ENCODE assay signal across 17 cellular contexts in the genomic region with DNA sequence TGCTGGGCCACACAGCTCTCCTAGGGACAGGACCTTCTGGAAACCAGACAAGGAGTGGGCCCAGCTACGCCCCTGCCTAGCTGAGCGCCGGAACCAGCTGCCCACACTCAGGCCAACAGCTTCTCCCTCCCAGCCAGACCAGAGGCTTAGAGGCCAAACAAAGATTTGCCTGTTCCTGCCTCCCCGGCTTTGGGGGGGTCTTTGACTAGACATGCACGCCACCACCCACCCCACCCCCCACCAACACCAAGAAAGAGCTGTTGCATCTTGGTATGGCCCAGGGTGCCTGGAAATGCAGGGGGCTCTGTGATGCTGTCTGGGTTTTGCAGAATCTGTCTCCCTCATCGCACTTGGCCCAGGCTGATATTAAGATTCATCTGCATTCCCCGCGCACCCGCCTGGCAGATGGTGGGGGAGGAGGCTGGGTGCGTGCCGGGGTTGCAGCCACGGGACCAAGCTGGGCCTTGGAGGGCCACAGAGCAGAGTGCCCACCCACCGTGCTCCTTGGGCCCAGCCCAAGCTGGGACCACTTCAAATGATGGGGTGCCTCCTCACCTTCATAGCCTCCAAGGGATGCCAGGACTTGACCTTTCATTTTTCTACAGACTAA. TPM values are rescaled to one million over a fixed set of nuclear protein-coding genes. Genes with fewer than 3 reads are reported as not detected.
DNase-seq lines count a peak whose midpoint lies in the region; ATAC-seq and TF ChIP-seq lines count a peak whose summit lies in the region.
"Had no signal": no experiment of that assay in that cellular context is flagged by ENCODE, and none has a peak within 500 bp of the region (broad histone marks: within the 10 kb centered on the region; RNA-seq: fewer than 3 reads in every experiment).

No MANE protein-coding gene starts in this region.

- intact Hi-C loops in sigmoid colon (cut with DNase I): no loop called here

- ATAC-seq in HG02981 (IDR thresholded peaks at IDR 0.05; ENCODE audit: unreplicated experiment) (no peak), GM21515 (IDR thresholded peaks at IDR 0.05; ENCODE audit: unreplicated experiment) (no peak)

- peak overlapping the region; percentile 62 for H3K27ac ChIP-seq in angular gyrus (ENCODE audit: low read depth, low read length)
- peak overlapping the region; percentile 85 to 96 (median 90) for H3K27ac ChIP-seq in sigmoid colon
- H3K27ac ChIP-seq: cardiac muscle cell had no signal

- H3K27me3 ChIP-seq in iPS-15b (ENCODE audit: control insufficient read depth, insufficient read depth, low read length) (peaks cover 33% of the 10 kb centered on the region), sigmoid colon (no peaks in the 10 kb centered on the region)

- no peak for TF ChIP-seq EP300 in sigmoid colon (IDR thresholded peaks at IDR 0.05)

- peaks cover 2% of the 10 kb centered on the region for H3K4me1 ChIP-seq in iPS-15b (ENCODE audit: control insufficient read depth, insufficient read depth, low read length)
- H3K4me1 ChIP-seq in sigmoid colon: peaks cover 0 to 63% (median 56%) of the 10 kb centered on the region in 4 donors

- WGBS in sigmoid colon, 2 donors: 37 to 69% methylated on average over 13 of the region's 13 CpGs

- no peak for TF ChIP-seq POLR2A in sigmoid colon (IDR thresholded peaks at IDR 0.05)

- peak; percentile 28 for DNase-seq in DMS 273 treated with DMSO at 0.1 percent for 48 hours (lab: John Stamatoyannopoulos, UW)
- DNase-seq in sigmoid colon: no peak
- DNase-seq in dedifferentiated amniotic fluid mesenchymal stem cell (ENCODE audit: extremely low spot score): no peak
- DNase-seq in stimulated activated naive CD4-positive, alpha-beta T cell treated with Interleukin-2 at 50 U/mL for 16 hours (lab: John Stamatoyannopoulos, UW): no peak
- DNase-seq: activated CD4-positive, alpha-beta T cell treated with anti-CD3 and anti-CD28 coated beads for 1 hour; activated naive CD4-positive, alpha-beta T cell treated with anti-CD3 and anti-CD28 coated beads, Interleukin-2, amount 50 U/mL, for 16 hours; AML-193; DMS79 treated with DMSO at 0.1 percent for 48 hours; NCI-H1930; small intestine had no signal

- H3K4me3 ChIP-seq in iPS-15b (ENCODE audit: low read depth, low read length) (peak overlapping the region; percentile 8), sigmoid colon (no peak overlapping the region)

- TF ChIP-seq CTCF in sigmoid colon (IDR thresholded peaks at IDR 0.05): no peak

- H3K9ac ChIP-seq in iPS-15b (ENCODE audit: low read depth, low read length): no peak overlapping the region

- no peaks in the 10 kb centered on the region for H3K9me3 ChIP-seq in iPS-15b (ENCODE audit: control insufficient read depth, insufficient read depth, low read length)
- no peaks in the 10 kb centered on the region for H3K9me3 ChIP-seq in sigmoid colon
- H3K9me3 ChIP-seq: Peyer's patch had no signal

- H3K36me3 ChIP-seq in iPS-15b (ENCODE audit: control insufficient read depth, insufficient read depth, low read length) (no peaks in the 10 kb centered on the region), sigmoid colon (peaks cover 0 to 8% (median 0%) of the 10 kb centered on the region in 4 donors)
- H3K36me3 ChIP-seq: cardiac muscle cell, Peyer's patch had no signal

RNA-seq across cellular contexts. Expression of a gene that starts 1.3 kb away (rescaled TPM):
- total RNA-seq in sigmoid colon: 10 to 100 TPM; 20.2 to 32.6 (median 21.9) TPM
- 1 to 10 TPM in 2 of 3 donors, under 1 TPM in 1; 0.23 to 2.4 (median 2.1) TPM for polyA plus RNA-seq in sigmoid colon
- total RNA-seq: T-helper 1 cell treated with Interleukin-12 subunit alpha and Interleukin-12 subunit beta and Interleukin-4 antibody, amounts not matched to agents 30 ng/mL and 1 ng/mL, for 36 hours had no signal
